ENCODE assay signal across 26 cellular contexts in genomic region chr7:17118412-17118811, GRCh38.
"Had no signal": no experiment of that assay in that cellular context is flagged by ENCODE, and none has a peak within 500 bp of the region (broad histone marks: within the 10 kb centered on the region; RNA-seq: fewer than 3 reads in every experiment).

No MANE protein-coding gene starts in this region.

- H3K27me3 ChIP-seq: esophagus squamous epithelium, heart right ventricle, left lung, sigmoid colon, stomach, thyroid gland, vagina had no signal

- H3K36me3 ChIP-seq: esophagus squamous epithelium, heart right ventricle, left lung, sigmoid colon, stomach, thyroid gland, vagina had no signal

- H3K9me3 ChIP-seq: esophagus squamous epithelium, heart right ventricle, left lung, mucosa of descending colon, psoas muscle, sigmoid colon, stomach, thyroid gland, vagina had no signal

- H3K36me3 Mint-ChIP-seq: mesothelial cell of epicardium; naive B cell; stimulated activated effector memory CD8-positive, alpha-beta T cell treated with anti-CD3 and anti-CD28 coated beads, Interleukin-12 subunit alpha, Interleukin-12 subunit beta, amount 100 ng/mL, for 72 hours had no signal

- H3K4me3 ChIP-seq: esophagus squamous epithelium, heart right ventricle, left lung, mucosa of descending colon, psoas muscle, sigmoid colon, stomach, thyroid gland, vagina had no signal

- H3K4me3 Mint-ChIP-seq: effector memory CD8-positive, alpha-beta T cell; mesothelial cell of epicardium; naive B cell; nephron progenitor cell; stimulated activated effector memory CD8-positive, alpha-beta T cell treated with anti-CD3 and anti-CD28 coated beads, Interleukin-12 subunit alpha, Interleukin-12 subunit beta, amount 100 ng/mL, for 72 hours had no signal

- DNase-seq: effector memory CD8-positive, alpha-beta T cell; erythroblast; esophagus squamous epithelium; foreskin melanocyte; glutamatergic neuron; heart right ventricle; hippocampal formation; left cardiac atrium; left lung; mesenchymal stem cell; mucosa of descending colon; naive B cell; nephron progenitor cell; nucleus accumbens; psoas muscle; right cardiac atrium; sigmoid colon; stimulated activated CD4-positive, alpha-beta T cell treated with anti-CD3 and anti-CD28 coated beads, Interleukin-2, amount 100 ng/mL, for 24 hours; stimulated activated CD4-positive, alpha-beta T cell treated with anti-CD3 and anti-CD28 coated beads, Interleukin-4, amount 100 ng/mL, for 24 hours; stimulated activated naive CD4-positive, alpha-beta T cell treated with Interleukin-2 at 50 U/mL for 16 hours; stomach; thyroid gland; trophoblast cell had no signal

- H3K9me3 Mint-ChIP-seq: effector memory CD8-positive, alpha-beta T cell; nephron progenitor cell; stimulated activated effector memory CD8-positive, alpha-beta T cell treated with anti-CD3 and anti-CD28 coated beads, Interleukin-12 subunit alpha, Interleukin-12 subunit beta, amount 100 ng/mL, for 72 hours had no signal

- H3K27ac Mint-ChIP-seq: effector memory CD8-positive, alpha-beta T cell; mesothelial cell of epicardium; naive B cell; nephron progenitor cell; stimulated activated effector memory CD8-positive, alpha-beta T cell treated with anti-CD3 and anti-CD28 coated beads, Interleukin-12 subunit alpha, Interleukin-12 subunit beta, amount 100 ng/mL, for 72 hours had no signal

- H3K4me1 ChIP-seq: psoas muscle, sigmoid colon, stomach, thyroid gland, vagina had no signal

- ATAC-seq: effector memory CD8-positive, alpha-beta T cell; heart right ventricle; left cardiac atrium; left lung; mucosa of descending colon; psoas muscle; right cardiac atrium; stimulated activated effector memory CD8-positive, alpha-beta T cell treated with anti-CD3 and anti-CD28 coated beads, Interleukin-12 subunit alpha, Interleukin-12 subunit beta, amount 100 ng/mL, for 72 hours had no signal

- H3K27ac ChIP-seq: esophagus squamous epithelium, heart right ventricle, left lung, psoas muscle, sigmoid colon, stomach, thyroid gland, vagina had no signal

- H3K4me1 Mint-ChIP-seq: mesothelial cell of epicardium had no signal
